8 cellular contexts compared by ENCODE assay signal in the genomic region with DNA sequence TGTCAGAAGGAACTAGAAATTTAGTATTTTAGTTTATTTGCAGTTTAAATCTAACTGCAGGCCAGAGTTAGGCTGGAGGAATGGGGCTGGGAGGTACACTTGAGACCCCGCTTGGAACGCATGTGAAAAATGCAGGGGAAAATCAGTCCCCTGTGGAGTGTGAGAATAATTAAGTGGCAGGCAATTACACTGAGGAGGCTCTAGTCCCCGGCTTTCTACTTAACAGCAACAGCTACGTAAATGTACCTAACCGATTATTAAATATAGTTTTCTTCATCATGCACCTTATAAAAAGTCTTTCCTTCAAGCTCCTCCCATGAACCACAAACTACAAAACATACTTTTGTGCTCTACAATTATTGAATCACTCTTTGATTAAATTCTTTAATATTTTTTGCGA. TPM values are rescaled to one million over a fixed set of nuclear protein-coding genes. Genes with fewer than 3 reads are reported as not detected.
DNase-seq lines count a peak whose midpoint lies in the region; ATAC-seq and TF ChIP-seq lines count a peak whose summit lies in the region.

No MANE protein-coding gene starts in this region.

- H3K4me3 ChIP-seq in BE2C (ENCODE audit: low read depth, low read length): peak overlapping the region; percentile 81

- peaks cover 11% of the 10 kb centered on the region for H3K36me3 ChIP-seq in BE2C

- H3K27ac Mint-ChIP-seq in HFFc6 (peak overlapping the region; percentile 98), glutamatergic neuron (ENCODE audit: unreplicated experiment) (peak overlapping the region; percentile 100)
- H3K27ac Mint-ChIP-seq in activated CD4-positive, alpha-beta memory T cell treated with anti-CD3 and anti-CD28 coated beads for 36 hours: peak overlapping the region; percentile 99

- CTCF ChIA-PET in activated CD4-positive, alpha-beta memory T cell treated with anti-CD3 and anti-CD28 coated beads for 36 hours (lab: Charles Lee): interaction anchor here (1.0 to 2.3 kb wide), 3 partner anchors 28 to 177 kb away, joined by 3 to 13 read pairs (median 5); partner anchors contain the start of gene ZNF429

- POLR2A ChIA-PET in activated CD4-positive, alpha-beta memory T cell treated with anti-CD3 and anti-CD28 coated beads for 36 hours (lab: Charles Lee): interaction anchor here (0.8 to 2.4 kb wide), 11 partner anchors 8 to 666 kb away, joined by 3 to 15 read pairs (median 5); partner anchors contain the start of genes ZNF429, ZNF493, ZNF66 and ZNF714

- H3K9me3 Mint-ChIP-seq in HFFc6 (peaks cover 23% of the 10 kb centered on the region), glutamatergic neuron (ENCODE audit: unreplicated experiment) (peaks cover 11% of the 10 kb centered on the region)
- peaks cover 11% of the 10 kb centered on the region for H3K9me3 Mint-ChIP-seq in activated CD4-positive, alpha-beta memory T cell treated with anti-CD3 and anti-CD28 coated beads for 36 hours

- H3K36me3 Mint-ChIP-seq in HFFc6 (ENCODE audit: low read depth) (peaks cover 41% of the 10 kb centered on the region), glutamatergic neuron (ENCODE audit: unreplicated experiment) (peaks cover 21% of the 10 kb centered on the region)
- peaks cover 33% of the 10 kb centered on the region for H3K36me3 Mint-ChIP-seq in activated CD4-positive, alpha-beta memory T cell treated with anti-CD3 and anti-CD28 coated beads for 36 hours

- no peaks in the 10 kb centered on the region for H3K4me1 ChIP-seq in BE2C

- ATAC-seq in GM21576 (IDR thresholded peaks at IDR 0.05; ENCODE audit: unreplicated experiment): no peak

- H3K27me3 Mint-ChIP-seq in HFFc6 (ENCODE audit: insufficient read depth) (0 out of 2 replicates have a peak, but pooled peaks cover 3% of the 10 kb centered on the region), glutamatergic neuron (ENCODE audit: unreplicated experiment) (peaks cover 10% of the 10 kb centered on the region)
- H3K27me3 Mint-ChIP-seq in activated CD4-positive, alpha-beta memory T cell treated with anti-CD3 and anti-CD28 coated beads for 36 hours: no peaks in the 10 kb centered on the region

- intact Hi-C loops in activated CD4-positive, alpha-beta memory T cell treated with anti-CD3 and anti-CD28 coated beads for 36 hours (cut with micrococcal nuclease): loop anchor here (2.0 to 10.0 kb wide), 5 partner anchors 30 to 304 kb away; partner anchors contain the start of genes ZNF429, ZNF430, ZNF493 and ZNF738

- H3K27me3 ChIP-seq in BE2C: no peaks in the 10 kb centered on the region

- TF ChIP-seq CTCF in BE2C (IDR thresholded peaks at IDR 0.05; ENCODE audit: low read depth, low read length): no peak
- no peak for TF ChIP-seq CTCF in HFFc6 (IDR thresholded peaks at IDR 0.05)
- TF ChIP-seq CTCF in glutamatergic neuron (IDR thresholded peaks at IDR 0.05; ENCODE audit: partially characterized antibody, unreplicated experiment): no peak

- H3K4me1 Mint-ChIP-seq in HFFc6 (ENCODE audit: low read depth) (peaks cover 15% of the 10 kb centered on the region), glutamatergic neuron (ENCODE audit: low read depth, unreplicated experiment) (peaks cover 9% of the 10 kb centered on the region)
- peaks cover 36% of the 10 kb centered on the region for H3K4me1 Mint-ChIP-seq in activated CD4-positive, alpha-beta memory T cell treated with anti-CD3 and anti-CD28 coated beads for 36 hours (ENCODE audit: low read depth)

- peaks cover 5% of the 10 kb centered on the region; the same call in 1 of the 2 replicates for H3K9me3 ChIP-seq in BE2C

- DNase-seq in BE2C: no peak
- DNase-seq in HFFc6: no peak
- DNase-seq in activated CD4-positive, alpha-beta memory T cell treated with anti-CD3 and anti-CD28 coated beads for 36 hours: no peak
- DNase-seq in glutamatergic neuron: no peak
- peak; percentile 2 for DNase-seq in renal cortical epithelial cell (ENCODE audit: low read depth)
- no peak for DNase-seq in GF-D8 (lab: John Stamatoyannopoulos, UW)
- no peak for DNase-seq in NCI-H526 treated with DMSO at 0.1 percent for 48 hours (lab: John Stamatoyannopoulos, UW)

- H3K4me3 Mint-ChIP-seq in HFFc6 (peak overlapping the region; percentile 97), glutamatergic neuron (ENCODE audit: unreplicated experiment) (peak overlapping the region; percentile 100)
- H3K4me3 Mint-ChIP-seq in activated CD4-positive, alpha-beta memory T cell treated with anti-CD3 and anti-CD28 coated beads for 36 hours: peak overlapping the region; percentile 96

RNA-seq across cellular contexts. Expression of gene ZNF708, which starts 0.8 kb away (rescaled TPM):
- polyA plus RNA-seq in BE2C (2012; ENCODE audit: insufficient read depth, insufficient read length, low read depth): 2.1 TPM
- total RNA-seq in HFFc6 (2021; fragmentation: NEBNext Ultra II Directional; extraction: Animal tissue kit (Norgen Biotek cat#: 25700)): 1 to 10 TPM; 3.8 to 4.8 (median 4.2) TPM
- 10 to 100 TPM; 10.1 to 11.1 TPM for total RNA-seq in activated CD4-positive, alpha-beta memory T cell treated with anti-CD3 and anti-CD28 coated beads for 36 hours
- total RNA-seq in glutamatergic neuron (ENCODE audit: unreplicated experiment): 47.7 TPM
- 5.4 and 14.7 TPM in 2 replicates for total RNA-seq in renal cortical epithelial cell

RNA-seq across cellular contexts. Expression of gene ZNF738, which starts 30.4 kb away (rescaled TPM):
- 3.6 TPM for polyA plus RNA-seq in BE2C (2012; ENCODE audit: insufficient read depth, insufficient read length, low read depth)
- total RNA-seq in HFFc6 (2021; fragmentation: NEBNext Ultra II Directional; extraction: Animal tissue kit (Norgen Biotek cat#: 25700)): 1 to 10 TPM; 4.2 to 6.7 (median 4.9) TPM
- 10 to 100 TPM; 11.8 to 15.3 TPM for total RNA-seq in activated CD4-positive, alpha-beta memory T cell treated with anti-CD3 and anti-CD28 coated beads for 36 hours
- total RNA-seq in glutamatergic neuron (ENCODE audit: unreplicated experiment): 80.3 TPM
- 5.4 and 7.4 TPM in 2 replicates for total RNA-seq in renal cortical epithelial cell
